In the genomic region with DNA sequence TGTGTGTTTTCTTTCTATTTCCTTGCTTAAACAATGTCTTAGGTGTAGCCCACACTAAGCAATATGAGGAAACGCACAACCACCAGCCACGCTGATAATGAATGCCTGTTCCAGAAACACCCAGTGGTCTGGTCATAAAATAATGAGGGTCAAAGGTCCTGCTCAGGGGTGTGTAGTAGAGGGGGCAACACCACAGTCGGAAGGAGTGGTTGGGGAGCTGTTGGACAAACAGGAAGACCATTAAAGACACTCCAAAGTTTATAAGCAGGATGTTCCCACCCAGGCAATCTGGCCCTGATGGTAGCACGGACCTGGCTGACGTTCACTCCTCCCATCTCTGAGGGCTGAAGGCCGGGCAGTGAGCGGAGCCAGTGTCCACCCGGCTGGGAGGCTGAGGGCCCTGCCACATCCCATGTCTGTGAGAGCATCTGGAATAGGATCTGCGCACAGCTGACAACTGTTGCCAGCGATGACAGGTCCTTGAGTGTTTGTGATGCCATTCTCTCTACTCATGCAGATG, we compare ENCODE assay signal across 13 cellular contexts. TPM values are rescaled to one million over a fixed set of nuclear protein-coding genes. Genes with fewer than 3 reads are reported as not detected.
DNase-seq lines count a peak whose midpoint lies in the region; ATAC-seq and TF ChIP-seq lines count a peak whose summit lies in the region.
"Had no signal": no experiment of that assay in that cellular context is flagged by ENCODE, and none has a peak within 500 bp of the region (broad histone marks: within the 10 kb centered on the region; RNA-seq: fewer than 3 reads in every experiment).

No MANE protein-coding gene starts in this region.

- TF ChIP-seq CTCF in heart right ventricle (IDR thresholded peaks at IDR 0.05) (no peak), parathyroid adenoma (IDR thresholded peaks at IDR 0.05) (no peak)

- 41 to 43% methylated on average over 10 of the region's 10 CpGs for WGBS in heart right ventricle, 2 donors

- H3K4me1 ChIP-seq in adipocyte (ENCODE audit: control insufficient read depth, insufficient read depth, low read length) (peaks cover 29% of the 10 kb centered on the region), heart right ventricle (peaks cover 10 to 80% (median 44%) of the 10 kb centered on the region in 9 donors), parathyroid adenoma (no peaks in the 10 kb centered on the region)

- H3K9me3 ChIP-seq in adipocyte (ENCODE audit: control insufficient read depth, low read length) (no peaks in the 10 kb centered on the region), heart right ventricle (no peaks in the 10 kb centered on the region), parathyroid adenoma (ENCODE audit: control insufficient read depth, low read length) (no peaks in the 10 kb centered on the region)
- H3K9me3 ChIP-seq: BLaER1 treated with 17β-estradiol and CSF1 and Interleukin-3, amounts not matched to agents 10 nM and 100 nM had no signal

- H3K9ac ChIP-seq in adipocyte (ENCODE audit: low read length) (peak overlapping the region; percentile 68), parathyroid adenoma (no peak overlapping the region)

- no peaks in the 10 kb centered on the region for H3K79me2 ChIP-seq in parathyroid adenoma

- H3K36me3 ChIP-seq in adipocyte (ENCODE audit: control insufficient read depth, insufficient read depth, low read length, severe bottlenecking) (no peaks in the 10 kb centered on the region), heart right ventricle (peaks cover 0 to 5% (median 0%) of the 10 kb centered on the region in 9 donors), parathyroid adenoma (ENCODE audit: control insufficient read depth, insufficient read depth, low read length) (no peaks in the 10 kb centered on the region)
- H3K36me3 ChIP-seq: BLaER1 treated with 17β-estradiol and CSF1 and Interleukin-3, amounts not matched to agents 10 nM and 100 nM had no signal

- no peak overlapping the region for H3K4me2 ChIP-seq in parathyroid adenoma (ENCODE audit: low read length)

- H3K4me3 ChIP-seq in adipocyte (ENCODE audit: low read length): no peak overlapping the region
- peak overlapping the region in 4 of 10 donors; percentile 6 to 21 (median 8) for H3K4me3 ChIP-seq in heart right ventricle
- no peak overlapping the region for H3K4me3 ChIP-seq in parathyroid adenoma (ENCODE audit: low read depth, low read length)
- H3K4me3 ChIP-seq: BLaER1 treated with 17β-estradiol and CSF1 and Interleukin-3, amounts not matched to agents 10 nM and 100 nM had no signal

- H3K27me3 ChIP-seq in adipocyte (replicated peaks; ENCODE audit: control insufficient read depth, insufficient read depth, low read length): no peaks in the 10 kb centered on the region
- no peaks in the 10 kb centered on the region for H3K27me3 ChIP-seq in heart right ventricle
- no peaks in the 10 kb centered on the region for H3K27me3 ChIP-seq in parathyroid adenoma (ENCODE audit: control insufficient read depth, insufficient read depth, low read length)
- H3K27me3 ChIP-seq: BLaER1 treated with 17β-estradiol and CSF1 and Interleukin-3, amounts not matched to agents 10 nM and 100 nM had no signal

- H2AFZ ChIP-seq in parathyroid adenoma: no peak overlapping the region

- H3K27ac ChIP-seq in heart right ventricle (peak overlapping the region; percentile 65 to 97 (median 91)), parathyroid adenoma (peak overlapping the region; percentile 42)

- intact Hi-C loops in heart right ventricle (cut with DNase I): loop anchor here in 2 of 10 donors (5.0 kb wide), 1 partner anchor 93 kb away; no protein-coding TSS in a partner anchor

- peak; percentile 93 for DNase-seq in AG20443 (ENCODE audit: low spot score)
- DNase-seq in adipocyte (ENCODE audit: low read depth): peak; percentile 52
- peak; percentile 50 to 59 for DNase-seq in heart right ventricle
- DNase-seq in germinal center (ENCODE audit: low spot score): no peak
- DNase-seq: activated CD4-positive, CD25-positive, alpha-beta regulatory T cell treated with anti-CD3 and anti-CD28 coated beads, Interleukin-2, amount 50 U/mL, for 72 hours; activated naive CD8-positive, alpha-beta T cell treated with anti-CD3 and anti-CD28 coated beads for 36 hours; erythroblast; NCI-H1048 had no signal

- peak; percentile 57 to 86 (median 79) for ATAC-seq in heart right ventricle
- no peak for ATAC-seq in GM19351 (IDR thresholded peaks at IDR 0.05; ENCODE audit: unreplicated experiment)
- no peak for ATAC-seq in GM18858 (IDR thresholded peaks at IDR 0.05; ENCODE audit: unreplicated experiment)
- ATAC-seq in GM18498 (IDR thresholded peaks at IDR 0.05; ENCODE audit: unreplicated experiment): no peak

RNA-seq across cellular contexts. Expression of a gene that starts 7.7 kb away (rescaled TPM):
- 1 to 10 TPM; 1.5 to 3.7 (median 2.4) TPM for total RNA-seq in heart right ventricle
- polyA plus RNA-seq in heart right ventricle: 1 to 10 TPM; 1.6 to 4.7 TPM

RNA-seq across cellular contexts. Expression of a gene that starts 38.9 kb away (rescaled TPM):
- 10 to 100 TPM; 21.5 to 35.9 (median 28.1) TPM for total RNA-seq in heart right ventricle
- polyA plus RNA-seq in heart right ventricle: 10 to 100 TPM in 1 of 2 donors, 1 to 10 TPM in 1; 9.6 to 11.6 TPM

Comparison
In these comparisons a context has a peak if more than half of its experiments do, and no peak if none do; other contexts are left out.
1. ATAC-seq: peak in heart right ventricle (8 of 8); none in GM19351 (single experiment), GM18858 (single experiment) and GM18498 (single experiment).